20 cellular contexts compared by ENCODE assay signal in the genomic region with DNA sequence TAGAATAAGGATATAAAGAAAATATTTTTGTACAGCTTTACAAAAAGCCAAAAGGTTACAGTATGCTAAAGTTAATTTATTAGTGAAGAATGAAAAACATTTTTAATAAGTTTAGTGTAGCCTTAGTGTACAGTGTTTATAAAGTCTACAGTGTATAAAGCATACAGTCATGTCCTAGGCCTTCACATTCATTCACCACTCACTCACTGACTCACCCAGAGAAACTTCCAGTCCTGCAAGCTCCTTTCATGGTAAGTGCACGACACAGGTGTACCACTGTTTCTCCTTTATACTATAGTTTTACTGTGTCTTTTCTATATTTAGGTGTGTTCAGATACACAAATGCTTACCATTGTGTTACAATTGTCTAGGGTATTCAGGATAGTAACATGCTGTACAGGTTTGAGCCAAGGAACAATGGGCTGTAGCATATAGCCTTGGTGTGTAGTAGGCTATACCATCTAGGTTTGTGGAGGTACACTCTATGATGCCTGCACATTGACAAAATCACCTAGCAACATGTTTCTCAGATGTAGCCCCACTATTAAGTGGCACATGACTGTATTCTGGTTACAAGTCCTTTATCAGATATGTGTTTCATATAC.
DNase-seq lines count a peak whose midpoint lies in the region; ATAC-seq and TF ChIP-seq lines count a peak whose summit lies in the region.
"Had no signal": no experiment of that assay in that cellular context is flagged by ENCODE, and none has a peak within 500 bp of the region (broad histone marks: within the 10 kb centered on the region; RNA-seq: fewer than 3 reads in every experiment).

No MANE protein-coding gene starts in this region.

- H3K9ac ChIP-seq in adipocyte (ENCODE audit: low read length) (no peak overlapping the region), fibroblast of lung (ENCODE audit: insufficient read depth, low read length) (no peak overlapping the region)

- H3K9me3 Mint-ChIP-seq in HFFc6 (no peaks in the 10 kb centered on the region), immature natural killer cell (peaks cover 0 to 5% (median 0%) of the 10 kb centered on the region in 6 donors)

- no peaks in the 10 kb centered on the region for H3K36me3 Mint-ChIP-seq in HFFc6 (ENCODE audit: low read depth)
- H3K36me3 Mint-ChIP-seq in immature natural killer cell = peaks cover 0 to 4% (median 0%) of the 10 kb centered on the region in 3 donors
- H3K36me3 Mint-ChIP-seq: CD4-positive, CD25-positive, alpha-beta regulatory T cell had no signal

- DNase-seq in HFFc6 (peak; percentile 29), adipocyte (ENCODE audit: low read depth) (peak; percentile 26), fibroblast of lung (ENCODE audit: low read depth in 2 of 2) (peak; percentile 21 to 53), retina (no peak), immature natural killer cell (no peak), activated gamma-delta T cell treated with Interleukin-2 at 50 U/mL for 16 hours (no peak)
- DNase-seq: CD4-positive, CD25-positive, alpha-beta regulatory T cell; DMS79 treated with DMSO at 0.1 percent for 48 hours; GF-D8; Karpas-422; MG63; NCI-H1092 treated with DMSO at 0.1 percent for 48 hours; NCI-H2107; NCI-H2227 treated with DMSO at 0.1 percent for 48 hours; NCI-H524; SHP77 had no signal

- H3K4me3 ChIP-seq in adipocyte (ENCODE audit: low read length) (no peak overlapping the region), fibroblast of lung (replicated peaks in 1 of 4; ENCODE audit: control extremely low read depth in 1 of 4, insufficient read depth in 1 of 4, low read depth in 3 of 4, low read length in 4 of 4) (no peak overlapping the region)
- H3K4me3 ChIP-seq: MG63 had no signal

- H3K27ac ChIP-seq in fibroblast of lung (ENCODE audit: insufficient read depth, low read length) = no peak overlapping the region

- H2AFZ ChIP-seq in fibroblast of lung (ENCODE audit: low read length) = no peak overlapping the region

- H3K4me2 ChIP-seq in fibroblast of lung (ENCODE audit: extremely low read depth, insufficient read depth, low read length) = no peak overlapping the region

- TF ChIP-seq CTCF in HFFc6 (IDR thresholded peaks at IDR 0.05) = no peak
- no peak for TF ChIP-seq CTCF in fibroblast of lung (conservative IDR thresholded peaks at IDR 0.05 in 1 of 2, IDR thresholded peaks at IDR 0.05 in 1 of 2; ENCODE audit: low read depth in 1 of 2, low read length in 2 of 2)

- no peak for ATAC-seq in GM21619 (IDR thresholded peaks at IDR 0.05; ENCODE audit: unreplicated experiment)
- ATAC-seq: Panc1, SK-N-SH treated with all-trans-retinoic acid at 6 μM for 48 hours had no signal

- H3K36me3 ChIP-seq in adipocyte (ENCODE audit: control insufficient read depth, insufficient read depth, low read length, severe bottlenecking) = no peaks in the 10 kb centered on the region
- H3K36me3 ChIP-seq in fibroblast of lung (ENCODE audit: control insufficient read depth, insufficient read depth, low read length) = no peaks in the 10 kb centered on the region
- H3K36me3 ChIP-seq: MG63 had no signal

- H3K27me3 Mint-ChIP-seq in HFFc6 (ENCODE audit: insufficient read depth) (no peaks in the 10 kb centered on the region; the same call in 1 of the 2 replicates), immature natural killer cell (ENCODE audit: low read depth in 3 of 3) (peaks cover 3 to 11% (median 8%) of the 10 kb centered on the region in 3 donors)

- H3K9me3 ChIP-seq in adipocyte (ENCODE audit: control insufficient read depth, low read length) = peaks cover 5% of the 10 kb centered on the region
- no peaks in the 10 kb centered on the region for H3K9me3 ChIP-seq in fibroblast of lung (ENCODE audit: control insufficient read depth, insufficient read depth, low read depth, low read length)
- H3K9me3 ChIP-seq: MG63 had no signal

- H3K4me1 ChIP-seq in adipocyte (ENCODE audit: control insufficient read depth, insufficient read depth, low read length) (peaks cover 17% of the 10 kb centered on the region), fibroblast of lung (ENCODE audit: control insufficient read depth, extremely low read depth, insufficient read depth, low read length) (peaks cover 4% of the 10 kb centered on the region)

- H3K4me3 Mint-ChIP-seq in HFFc6 (no peak overlapping the region), immature natural killer cell (no peak overlapping the region)
- H3K4me3 Mint-ChIP-seq: B cell; CD4-positive, CD25-positive, alpha-beta regulatory T cell had no signal

- H3K4me1 Mint-ChIP-seq in HFFc6 (ENCODE audit: low read depth) = no peaks in the 10 kb centered on the region; the same call in 1 of the 2 replicates
- H3K4me1 Mint-ChIP-seq in immature natural killer cell = peaks cover 0 to 3% of the 10 kb centered on the region in 2 donors
- H3K4me1 Mint-ChIP-seq: B cell had no signal

- H3K27me3 ChIP-seq in adipocyte (replicated peaks; ENCODE audit: control insufficient read depth, insufficient read depth, low read length) (no peaks in the 10 kb centered on the region), fibroblast of lung (ENCODE audit: control insufficient read depth, insufficient read depth, low read length) (no peaks in the 10 kb centered on the region)
- H3K27me3 ChIP-seq: MG63 had no signal

- H3K27ac Mint-ChIP-seq in HFFc6 (no peak overlapping the region), immature natural killer cell (no peak overlapping the region)
- H3K27ac Mint-ChIP-seq: B cell; CD4-positive, CD25-positive, alpha-beta regulatory T cell had no signal

- no peaks in the 10 kb centered on the region for H4K20me1 ChIP-seq in fibroblast of lung (ENCODE audit: control insufficient read depth, extremely low read depth, insufficient read depth, low read length)

- no peaks in the 10 kb centered on the region for H3K79me2 ChIP-seq in fibroblast of lung (ENCODE audit: control insufficient read depth, insufficient read depth, low read length)

Comparison
In these comparisons a context has a peak if more than half of its experiments do, and no peak if none do; other contexts are left out.
1. DNase-seq: peak in HFFc6 (single experiment), adipocyte (single experiment) and fibroblast of lung (2 of 2); none in retina (single experiment), immature natural killer cell (0 of 3) and activated gamma-delta T cell treated with Interleukin-2 at 50 U/mL for 16 hours (single experiment).